In genomic region chr9:25948182-25948581, GRCh38 we compare ENCODE assay signal across 1 cellular context.
TF ChIP-seq lines count a peak whose summit lies in the region.

No MANE protein-coding gene starts in this region.

TF ChIP-seq in A549, 52 proteins besides CTCF, POLR2A, EP300 and RAD21 (continued from another document):
- TF ChIP-seq ELK1 (IDR thresholded peaks at IDR 0.05; ENCODE audit: low read depth, low read length) = no peak
